In the genomic region with DNA sequence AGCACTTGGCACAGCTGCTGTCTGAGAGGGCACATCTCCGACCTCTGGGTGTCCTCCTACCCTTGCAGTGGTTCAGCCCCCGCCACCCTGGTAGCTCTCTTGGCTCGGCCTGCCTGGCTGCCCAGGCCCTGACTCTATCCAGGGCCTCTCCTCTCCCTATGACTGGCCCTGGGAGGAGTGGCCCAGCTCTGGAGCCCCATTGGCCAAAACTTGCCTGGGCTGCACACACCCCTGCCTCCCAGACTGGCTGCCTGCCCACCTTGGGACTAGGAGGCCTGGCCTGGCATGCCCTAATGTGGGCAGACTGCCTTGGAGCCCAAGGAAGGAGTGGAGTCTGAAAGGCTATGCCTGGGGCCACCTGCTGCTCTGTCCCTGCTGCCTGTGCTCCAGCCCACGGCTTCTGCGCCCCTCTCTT, we compare ENCODE assay signal across 9 cellular contexts. TPM values are rescaled to one million over a fixed set of nuclear protein-coding genes. Genes with fewer than 3 reads are reported as not detected.
DNase-seq lines count a peak whose midpoint lies in the region; ATAC-seq and TF ChIP-seq lines count a peak whose summit lies in the region.
"Had no signal": no experiment of that assay in that cellular context is flagged by ENCODE, and none has a peak within 500 bp of the region (broad histone marks: within the 10 kb centered on the region; RNA-seq: fewer than 3 reads in every experiment).

No MANE protein-coding gene starts in this region.

- no peaks in the 10 kb centered on the region for H4K20me1 ChIP-seq in IMR-90 (ENCODE audit: insufficient read depth, low read length)

- H3K4me1 Mint-ChIP-seq in activated T-helper 17 cell treated with anti-CD3 and anti-CD28 coated beads, Interleukin-2, amount 50 U/mL, for 72 hours: no peaks in the 10 kb centered on the region

- H3K4me2 ChIP-seq in IMR-90 (ENCODE audit: low read depth, low read length): no peak overlapping the region

- H3K27me3 ChIP-seq in IMR-90 (ENCODE audit: control insufficient read depth, insufficient read depth, low read length) (peaks cover 2% of the 10 kb centered on the region; the same call in 1 of the 2 replicates), tibial artery (no peaks in the 10 kb centered on the region)

- no peaks in the 10 kb centered on the region for H3K36me3 ChIP-seq in IMR-90 (ENCODE audit: control insufficient read depth, insufficient read depth, low read length)
- H3K36me3 ChIP-seq in tibial artery: peaks cover 0 to 5% (median under 1%) of the 10 kb centered on the region in 3 donors

- H3K14ac ChIP-seq in IMR-90 (replicated peaks; ENCODE audit: low read depth, low read length): peak overlapping the region; percentile 29; the same call in 1 of the 2 replicates

- dilution Hi-C loops in IMR-90 (cut with HindIII; ENCODE audit: low sequenced_read_pairs, unreplicated experiment): no loop called here

- no peak overlapping the region for H2BK5ac ChIP-seq in IMR-90 (ENCODE audit: low read depth, low read length, poor library complexity, severe bottlenecking)

- H3K4ac ChIP-seq in IMR-90 (ENCODE audit: low read depth, low read length): peak overlapping the region; percentile 64

- no peak overlapping the region for H3K23ac ChIP-seq in IMR-90 (ENCODE audit: low read depth, low read length)

- no peak for TF ChIP-seq RAD21 in IMR-90 (IDR thresholded peaks at IDR 0.05; ENCODE audit: low read length)

- no peaks in the 10 kb centered on the region; the same call in 1 of the 2 replicates for H3K9me1 ChIP-seq in IMR-90 (ENCODE audit: insufficient read depth, low read length)

- H3K9me3 Mint-ChIP-seq in activated T-helper 17 cell treated with anti-CD3 and anti-CD28 coated beads, Interleukin-2, amount 50 U/mL, for 72 hours: no peaks in the 10 kb centered on the region

- H3K18ac ChIP-seq in IMR-90 (ENCODE audit: low read depth, low read length): no peak overlapping the region

- H3K9me3 ChIP-seq in IMR-90 (ENCODE audit: control insufficient read depth, insufficient read depth, low read length) (no peaks in the 10 kb centered on the region), tibial artery (no peaks in the 10 kb centered on the region)

- BruUV-seq in IMR-90 (replicated peaks; lab: Mats Ljungman, UMichigan): no TSS peak

- no peak overlapping the region for H3K9ac ChIP-seq in IMR-90 (ENCODE audit: low read depth, low read length)

- no peaks in the 10 kb centered on the region for H3K36me3 Mint-ChIP-seq in activated T-helper 17 cell treated with anti-CD3 and anti-CD28 coated beads, Interleukin-2, amount 50 U/mL, for 72 hours (ENCODE audit: low read depth)

- peak overlapping the region; percentile 87 for H2AFZ ChIP-seq in IMR-90 (replicated peaks; ENCODE audit: low read length, poor library complexity)

- H2AK9ac ChIP-seq in IMR-90 (replicated peaks; ENCODE audit: low read depth, low read length, poor library complexity): no peak overlapping the region

- no peak for TF ChIP-seq CTCF in IMR-90 (conservative IDR thresholded peaks at IDR 0.05; ENCODE audit: low read depth, low read length)
- no peak for TF ChIP-seq CTCF in tibial artery (IDR thresholded peaks at IDR 0.05)

- no peak overlapping the region for H2AK5ac ChIP-seq in IMR-90 (ENCODE audit: low read depth, low read length)

- H3K27ac Mint-ChIP-seq in activated T-helper 17 cell treated with anti-CD3 and anti-CD28 coated beads, Interleukin-2, amount 50 U/mL, for 72 hours: no peak overlapping the region

- H2BK20ac ChIP-seq in IMR-90 (ENCODE audit: low read depth, low read length): no peak overlapping the region; the same call in 1 of the 2 replicates

- CTCF ChIA-PET in IMR-90 (lab: Yijun Ruan, JAX): interaction anchor here (0.7 kb wide), 1 partner anchor 16 kb away, joined by 3 read pairs; no protein-coding TSS in a partner anchor

- H3K4me3 ChIP-seq in IMR-90 (ENCODE audit: insufficient read depth, low read depth, low read length) (no peak overlapping the region), tibial artery (no peak overlapping the region)

- H3K56ac ChIP-seq in IMR-90 (ENCODE audit: extremely low read depth, insufficient read depth, low read length): no peak overlapping the region

- TF ChIP-seq POLR2A in IMR-90 (IDR thresholded peaks at IDR 0.05; ENCODE audit: low read depth, low read length): no peak

- H3K27me3 Mint-ChIP-seq in activated T-helper 17 cell treated with anti-CD3 and anti-CD28 coated beads, Interleukin-2, amount 50 U/mL, for 72 hours: no peaks in the 10 kb centered on the region

- H3K27ac ChIP-seq in IMR-90 (ENCODE audit: insufficient read depth, low read length) (no peak overlapping the region), tibial artery (peak overlapping the region; percentile 87 to 98)

- peak overlapping the region in 1 of 2 experiments; percentile 22; a peak in 1 of 4 replicates for H4K8ac ChIP-seq in IMR-90 (ENCODE audit: low read depth in 2 of 2, low read length in 2 of 2)

- no peak overlapping the region; the same call in 1 of the 2 replicates for H4K5ac ChIP-seq in IMR-90 (ENCODE audit: low read depth, low read length)

- in situ Hi-C loops in IMR-90 (cut with MboI; ENCODE audit: low sequenced_read_pairs): no loop called here
- in situ Hi-C loops in T47D (cut with HindIII; ENCODE audit: low pct_unique_long_range_greater_than_20kb, low sequenced_read_pairs): no loop called here

- no peak overlapping the region for H2BK120ac ChIP-seq in IMR-90 (ENCODE audit: low read depth, low read length)

- peaks cover 3% of the 10 kb centered on the region; the same call in 1 of the 2 replicates for H3K4me1 ChIP-seq in IMR-90 (ENCODE audit: control insufficient read depth, insufficient read depth, low read length)
- H3K4me1 ChIP-seq in tibial artery: peaks cover 0 to 65% (median 40%) of the 10 kb centered on the region in 4 donors

- peak; percentile 71 for DNase-seq in IMR-90
- DNase-seq in T47D (ENCODE audit: low read depth in 1 of 2, low spot score in 1 of 2): peak; percentile 85 to 90
- DNase-seq in kidney glomerular epithelial cell (lab: John Stamatoyannopoulos, UW): peak; percentile 77
- peak; percentile 96 to 99 for DNase-seq in tibial artery
- no peak for DNase-seq in activated effector memory CD4-positive, alpha-beta T cell treated with anti-CD3 and anti-CD28 coated beads, Interleukin-2, amount 50 U/mL, for 16 hours
- no peak for DNase-seq in NCI-H2107 treated with DMSO at 0.1 percent for 48 hours (lab: John Stamatoyannopoulos, UW; ENCODE audit: unreplicated experiment)

- H2BK15ac ChIP-seq in IMR-90 (ENCODE audit: low read depth, low read length): no peak overlapping the region

- 40% methylated on average over 2 of the region's 5 CpGs; no CpG with 5 or more reads in 1 of the 2 experiments for WGBS in IMR-90 (ENCODE audit: extremely low coverage in 2 of 2, insufficient read length in 1 of 2), 2 experiments

- intact Hi-C loops in IMR-90 (cut with micrococcal nuclease) (no loop called here), tibial artery (cut with DNase I; ENCODE audit: low total_unique reads) (no loop called here)

- no peak overlapping the region; the same call in 1 of the 2 replicates for H4K91ac ChIP-seq in IMR-90 (ENCODE audit: insufficient read depth, low read depth, low read length)

- H3K79me1 ChIP-seq in IMR-90 (ENCODE audit: low read depth in 1 of 2, low read length in 2 of 2): no peaks in the 10 kb centered on the region

- H3K4me3 Mint-ChIP-seq in activated T-helper 17 cell treated with anti-CD3 and anti-CD28 coated beads, Interleukin-2, amount 50 U/mL, for 72 hours: no peak overlapping the region

- ATAC-seq in IMR-90 (ENCODE audit: low read depth) (peak; percentile 100), HG03521 (IDR thresholded peaks at IDR 0.05; ENCODE audit: unreplicated experiment) (no peak)
- no peak for ATAC-seq in activated T-helper 17 cell treated with anti-CD3 and anti-CD28 coated beads, Interleukin-2, amount 50 U/mL, for 72 hours (replicated peaks)

- POLR2A ChIA-PET in IMR-90 (lab: Charles Lee; ENCODE audit: unreplicated experiment): no interaction called here

TF ChIP-seq in IMR-90, 13 proteins besides CTCF, POLR2A, EP300 and RAD21:
- TF ChIP-seq MAZ (IDR thresholded peaks at IDR 0.05; ENCODE audit: borderline replicate concordance, low read depth, low read length) (peak; percentile 22; the same call in 1 of the 2 replicates), RFX5 (IDR thresholded peaks at IDR 0.05; ENCODE audit: low read depth, low read length) (no peak)
TF ChIP-seq in IMR-90: peak in this region for 1.

RNA-seq across cellular contexts. Expression of a gene that starts 33.6 kb away (rescaled TPM):
- 2.5 TPM in 2 replicates for total RNA-seq in IMR-90 (2012; rRNA removed)
- polyA plus RNA-seq in IMR-90 (2012; rRNA removed): 2.7 and 3.1 TPM in 2 replicates
- polyA plus RNA-seq in IMR-90 (2012; cell fraction: cytosol; rRNA removed): 1.0 and 1.8 TPM in 2 replicates
- 4.2 and 8.7 TPM in 2 replicates for polyA plus RNA-seq in IMR-90 (2012; cell fraction: nucleus; rRNA removed; ENCODE audit: low replicate concordance)
- 1 to 10 TPM; 1.0 to 3.2 TPM for total RNA-seq in activated T-helper 17 cell treated with anti-CD3 and anti-CD28 coated beads, Interleukin-2, amount 50 U/mL, for 72 hours

RNA-seq across cellular contexts. Expression of a gene that starts 41.7 kb away (rescaled TPM):
- not detected in 2 replicates for total RNA-seq in IMR-90 (2012; rRNA removed)
- polyA plus RNA-seq in IMR-90 (2012; rRNA removed): not detected in 2 replicates
- polyA plus RNA-seq in IMR-90 (2012; cell fraction: cytosol; rRNA removed): not detected in 2 replicates
- not detected in 2 replicates for polyA plus RNA-seq in IMR-90 (2012; cell fraction: nucleus; rRNA removed; ENCODE audit: low replicate concordance)
- total RNA-seq in activated T-helper 17 cell treated with anti-CD3 and anti-CD28 coated beads, Interleukin-2, amount 50 U/mL, for 72 hours: not detected
- total RNA-seq: pulmonary artery endothelial cell had no signal

RNA-seq across cellular contexts. Expression of a gene that starts 60.0 kb away (rescaled TPM):
- total RNA-seq in IMR-90 (2012; rRNA removed): not detected in 2 replicates
- 0.06 TPM in 1 of 2 replicates, not detected in the other for polyA plus RNA-seq in IMR-90 (2012; rRNA removed)
- polyA plus RNA-seq in IMR-90 (2012; cell fraction: cytosol; rRNA removed): not detected in 2 replicates
- polyA plus RNA-seq in IMR-90 (2012; cell fraction: nucleus; rRNA removed; ENCODE audit: low replicate concordance): 0.50 and 0.58 TPM in 2 replicates
- total RNA-seq in activated T-helper 17 cell treated with anti-CD3 and anti-CD28 coated beads, Interleukin-2, amount 50 U/mL, for 72 hours: 1 to 10 TPM in 1 of 2 donors, under 1 TPM in 1; 0.09 to 1.2 TPM
- total RNA-seq: pulmonary artery endothelial cell had no signal

Comparison
In these comparisons a context has a peak if more than half of its experiments do, and no peak if none do; other contexts are left out.
1. DNase-seq: peak in IMR-90 (single experiment), T47D (2 of 2), kidney glomerular epithelial cell (single experiment) and tibial artery (2 of 2); none in activated effector memory CD4-positive, alpha-beta T cell treated with anti-CD3 and anti-CD28 coated beads, Interleukin-2, amount 50 U/mL, for 16 hours (single experiment) and NCI-H2107 treated with DMSO at 0.1 percent for 48 hours (single experiment).